In genomic region chr14:32678088-32678487, GRCh38 we compare ENCODE assay signal across 23 cellular contexts.
"Had no signal": no experiment of that assay in that cellular context is flagged by ENCODE, and none has a peak within 500 bp of the region (broad histone marks: within the 10 kb centered on the region; RNA-seq: fewer than 3 reads in every experiment).

No MANE protein-coding gene starts in this region.

- H3K36me3 Mint-ChIP-seq: memory B cell; naive thymus-derived CD4-positive, alpha-beta T cell had no signal

- H3K79me2 ChIP-seq: hepatocyte had no signal

- H3K4me1 Mint-ChIP-seq: immature natural killer cell had no signal

- H3K4me3 ChIP-seq: coronary artery, dorsolateral prefrontal cortex, esophagus muscularis mucosa, gastroesophageal sphincter, heart left ventricle, hepatocyte, left ventricle myocardium inferior, lower lobe of right lung had no signal

- DNase-seq: dermis blood vessel endothelial cell; dorsolateral prefrontal cortex; effector CD4-positive, alpha-beta T cell; effector memory CD4-positive, alpha-beta T cell; foreskin keratinocyte; heart left ventricle; hypothalamus; immature natural killer cell; islet precursor cell; kidney; kidney glomerular epithelial cell; left colon; left ventricle myocardium inferior; lower lobe of right lung; mesendoderm; midbrain; naive thymus-derived CD4-positive, alpha-beta T cell had no signal

- H3K4me3 Mint-ChIP-seq: immature natural killer cell; memory B cell; naive thymus-derived CD4-positive, alpha-beta T cell had no signal

- H3K27ac ChIP-seq: coronary artery, esophagus muscularis mucosa, foreskin keratinocyte, gastroesophageal sphincter, heart left ventricle, hepatocyte, left ventricle myocardium inferior, lower lobe of right lung had no signal

- H3K27ac Mint-ChIP-seq: immature natural killer cell; memory B cell; naive thymus-derived CD4-positive, alpha-beta T cell had no signal

- H3K9me3 ChIP-seq: esophagus muscularis mucosa, gastroesophageal sphincter, heart left ventricle, left ventricle myocardium inferior, lower lobe of right lung had no signal

- ATAC-seq: foreskin keratinocyte; gastroesophageal sphincter; heart left ventricle; left colon; left lobe of liver; lower lobe of right lung; naive thymus-derived CD4-positive, alpha-beta T cell had no signal

- H2AFZ ChIP-seq: hepatocyte had no signal

- H3K36me3 ChIP-seq: gastroesophageal sphincter, lower lobe of right lung had no signal

- H3K4me1 ChIP-seq: foreskin keratinocyte, lower lobe of right lung had no signal

- H3K27me3 Mint-ChIP-seq: memory B cell had no signal

- H3K27me3 ChIP-seq: dorsolateral prefrontal cortex, esophagus muscularis mucosa, foreskin keratinocyte, gastroesophageal sphincter, heart left ventricle, hepatocyte had no signal

- H3K4me2 ChIP-seq: hepatocyte had no signal
